Comparison of ENCODE assay signal across 16 cellular contexts in the genomic region with DNA sequence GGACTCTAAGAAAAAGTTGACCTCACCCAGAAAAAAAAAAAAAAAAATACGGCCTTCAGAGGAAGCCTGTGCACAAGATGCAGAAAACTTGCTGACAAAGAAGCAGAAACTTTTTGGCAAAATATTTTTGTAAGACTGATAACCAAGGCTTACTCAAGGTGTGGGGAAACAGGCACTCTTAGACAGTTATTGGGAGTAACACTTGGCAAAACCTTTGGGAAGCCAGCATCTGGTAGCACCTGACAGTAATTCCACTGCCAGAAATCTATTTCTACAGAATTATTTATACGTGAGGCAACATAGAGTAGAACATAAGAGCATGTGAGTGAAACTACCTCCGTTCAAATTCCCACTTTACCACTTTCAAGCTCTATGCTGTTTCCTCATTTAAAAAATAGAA. TPM values are rescaled to one million over a fixed set of nuclear protein-coding genes. Genes with fewer than 3 reads are reported as not detected.
DNase-seq lines count a peak whose midpoint lies in the region; ATAC-seq, FAIRE-seq and TF ChIP-seq lines count a peak whose summit lies in the region.
"Had no signal": no experiment of that assay in that cellular context is flagged by ENCODE, and none has a peak within 500 bp of the region (broad histone marks: within the 10 kb centered on the region; RNA-seq: fewer than 3 reads in every experiment).

No MANE protein-coding gene starts in this region.

- no peak for DNase-seq in T-helper 2 cell treated with Interferon-gamma antibody and Interleukin-4, amounts not matched to agents 5 μg/mL and 100 μg/mL, for 36 hours (ENCODE audit: low spot score)
- DNase-seq in T-helper 2 cell (no peak), GM12891 (ENCODE audit: insufficient read length, low spot score) (no peak), omental fat pad (ENCODE audit: low spot score) (no peak), NCI-H2196 treated with DMSO at 0.1 percent for 48 hours (lab: John Stamatoyannopoulos, UW; ENCODE audit: unreplicated experiment) (no peak)
- DNase-seq in activated T-helper 1 cell treated with anti-CD3 and anti-CD28 coated beads, Interleukin-12 subunit alpha, Interleukin-12 subunit beta, Interleukin-2, Interleukin-4 antibody, amounts not matched to agents 30 ng/mL and 10 ng/mL and 1 ng/mL, durations not matched to agents 14 hours and 24 hours and 36 hours (ENCODE audit: low spot score), result no peak
- DNase-seq: CD8-positive, alpha-beta memory T cell; DMS79; KG1; NCI-H1436; NCI-H2029 treated with DMSO at 0.1 percent for 48 hours; NCI-H510A treated with DMSO at 0.1 percent for 48 hours had no signal

- H3K36me3 Mint-ChIP-seq in T-helper 2 cell treated with Interferon-gamma antibody and Interleukin-4, amounts not matched to agents 5 μg/mL and 100 μg/mL, for 36 hours (ENCODE audit: low read depth), result peaks cover 32% of the 10 kb centered on the region
- peaks cover 28% of the 10 kb centered on the region for H3K36me3 Mint-ChIP-seq in activated naive CD8-positive, alpha-beta T cell
- peaks cover 50% of the 10 kb centered on the region for H3K36me3 Mint-ChIP-seq in activated T-helper 1 cell treated with anti-CD3 and anti-CD28 coated beads, Interleukin-12 subunit alpha, Interleukin-12 subunit beta, Interleukin-2, Interleukin-4 antibody, amounts not matched to agents 30 ng/mL and 10 ng/mL and 1 ng/mL, durations not matched to agents 14 hours and 24 hours and 36 hours (ENCODE audit: low read depth)

- no peak for TF ChIP-seq CTCF in omental fat pad (IDR thresholded peaks at IDR 0.05)

- peaks cover 18% of the 10 kb centered on the region for H3K4me1 Mint-ChIP-seq in T-helper 2 cell treated with Interferon-gamma antibody and Interleukin-4, amounts not matched to agents 5 μg/mL and 100 μg/mL, for 36 hours (ENCODE audit: low read depth)
- H3K4me1 Mint-ChIP-seq in activated naive CD8-positive, alpha-beta T cell (ENCODE audit: low read depth), result peaks cover 35% of the 10 kb centered on the region
- H3K4me1 Mint-ChIP-seq in activated T-helper 1 cell treated with anti-CD3 and anti-CD28 coated beads, Interleukin-12 subunit alpha, Interleukin-12 subunit beta, Interleukin-2, Interleukin-4 antibody, amounts not matched to agents 30 ng/mL and 10 ng/mL and 1 ng/mL, durations not matched to agents 14 hours and 24 hours and 36 hours (ENCODE audit: low read depth), result peaks cover 18% of the 10 kb centered on the region

- TF ChIP-seq POLR2A in GM12891 (IDR thresholded peaks at IDR 0.05; ENCODE audit: low read depth, low read length), result no peak

- no peaks in the 10 kb centered on the region for H3K9me3 Mint-ChIP-seq in T-helper 2 cell treated with Interferon-gamma antibody and Interleukin-4, amounts not matched to agents 5 μg/mL and 100 μg/mL, for 36 hours
- no peaks in the 10 kb centered on the region for H3K9me3 Mint-ChIP-seq in activated naive CD8-positive, alpha-beta T cell (ENCODE audit: low read depth)
- H3K9me3 Mint-ChIP-seq in activated T-helper 1 cell treated with anti-CD3 and anti-CD28 coated beads, Interleukin-12 subunit alpha, Interleukin-12 subunit beta, Interleukin-2, Interleukin-4 antibody, amounts not matched to agents 30 ng/mL and 10 ng/mL and 1 ng/mL, durations not matched to agents 14 hours and 24 hours and 36 hours, result no peaks in the 10 kb centered on the region
- H3K9me3 Mint-ChIP-seq: CD8-positive, alpha-beta memory T cell had no signal

- no peak overlapping the region for H3K4me3 Mint-ChIP-seq in T-helper 2 cell treated with Interferon-gamma antibody and Interleukin-4, amounts not matched to agents 5 μg/mL and 100 μg/mL, for 36 hours
- no peak overlapping the region for H3K4me3 Mint-ChIP-seq in activated naive CD8-positive, alpha-beta T cell
- no peak overlapping the region for H3K4me3 Mint-ChIP-seq in activated T-helper 1 cell treated with anti-CD3 and anti-CD28 coated beads, Interleukin-12 subunit alpha, Interleukin-12 subunit beta, Interleukin-2, Interleukin-4 antibody, amounts not matched to agents 30 ng/mL and 10 ng/mL and 1 ng/mL, durations not matched to agents 14 hours and 24 hours and 36 hours
- H3K4me3 Mint-ChIP-seq: CD8-positive, alpha-beta memory T cell had no signal

- intact Hi-C loops in activated T-helper 1 cell treated with anti-CD3 and anti-CD28 coated beads, Interleukin-12 subunit alpha, Interleukin-12 subunit beta, Interleukin-2, Interleukin-4 antibody, amounts not matched to agents 30 ng/mL and 10 ng/mL and 1 ng/mL, durations not matched to agents 14 hours and 24 hours and 36 hours (cut with micrococcal nuclease), result no loop called here

- no peak for FAIRE-seq in GM12891 (lab: Jason Lieb, UNC)
- FAIRE-seq: D721Med, H1 had no signal

- ATAC-seq in omental fat pad (ENCODE audit: low FRiP score) (peak; percentile 57), GM21528 (IDR thresholded peaks at IDR 0.05; ENCODE audit: low FRiP score, unreplicated experiment) (no peak)

- no peaks in the 10 kb centered on the region for H3K27me3 Mint-ChIP-seq in T-helper 2 cell treated with Interferon-gamma antibody and Interleukin-4, amounts not matched to agents 5 μg/mL and 100 μg/mL, for 36 hours (ENCODE audit: low read depth)
- H3K27me3 Mint-ChIP-seq in activated naive CD8-positive, alpha-beta T cell, result no peaks in the 10 kb centered on the region
- no peaks in the 10 kb centered on the region for H3K27me3 Mint-ChIP-seq in activated T-helper 1 cell treated with anti-CD3 and anti-CD28 coated beads, Interleukin-12 subunit alpha, Interleukin-12 subunit beta, Interleukin-2, Interleukin-4 antibody, amounts not matched to agents 30 ng/mL and 10 ng/mL and 1 ng/mL, durations not matched to agents 14 hours and 24 hours and 36 hours (ENCODE audit: insufficient read depth)
- H3K27me3 Mint-ChIP-seq: CD8-positive, alpha-beta memory T cell had no signal

- H3K27ac Mint-ChIP-seq in T-helper 2 cell treated with Interferon-gamma antibody and Interleukin-4, amounts not matched to agents 5 μg/mL and 100 μg/mL, for 36 hours, result peak overlapping the region; percentile 37
- H3K27ac Mint-ChIP-seq in activated naive CD8-positive, alpha-beta T cell, result peak overlapping the region; percentile 18
- H3K27ac Mint-ChIP-seq in activated T-helper 1 cell treated with anti-CD3 and anti-CD28 coated beads, Interleukin-12 subunit alpha, Interleukin-12 subunit beta, Interleukin-2, Interleukin-4 antibody, amounts not matched to agents 30 ng/mL and 10 ng/mL and 1 ng/mL, durations not matched to agents 14 hours and 24 hours and 36 hours, result no peak overlapping the region

TF ChIP-seq in GM12891, 5 proteins besides CTCF, POLR2A, EP300 and RAD21:
- no peak for TF ChIP-seq PAX5 (IDR thresholded peaks at IDR 0.05; ENCODE audit: insufficient read depth, low read length, severe bottlenecking)
- no peak for TF ChIP-seq SPI1 (IDR thresholded peaks at IDR 0.05; ENCODE audit: low read depth, low read length)
- peak; percentile 56; the same call in 1 of the 2 replicates for TF ChIP-seq POLR2AphosphoS5 (IDR thresholded peaks at IDR 0.05; ENCODE audit: low read depth, low read length)

RNA-seq across cellular contexts. Expression of a gene that starts 22.4 kb away (rescaled TPM):
- 56.0 TPM for polyA plus RNA-seq in GM12891 (2012; ENCODE audit: low read depth, missing spikeins)
- 10 to 100 TPM; 14.2 to 18.6 (median 14.9) TPM for total RNA-seq in omental fat pad
- 48.6 and 55.8 TPM in 2 replicates for total RNA-seq in activated T-helper 1 cell treated with anti-CD3 and anti-CD28 coated beads, Interleukin-12 subunit alpha, Interleukin-12 subunit beta, Interleukin-2, Interleukin-4 antibody, amounts not matched to agents 30 ng/mL and 10 ng/mL and 1 ng/mL, durations not matched to agents 14 hours and 24 hours and 36 hours

RNA-seq across cellular contexts. Expression of a gene that starts 54.2 kb away (rescaled TPM):
- 3.9 TPM for polyA plus RNA-seq in GM12891 (2012; ENCODE audit: low read depth, missing spikeins)
- 10 to 100 TPM in 2 of 4 donors, 1 to 10 TPM in 2; 4.9 to 43.3 (median 11.6) TPM for total RNA-seq in omental fat pad
- 0.29 TPM in 2 replicates for total RNA-seq in activated T-helper 1 cell treated with anti-CD3 and anti-CD28 coated beads, Interleukin-12 subunit alpha, Interleukin-12 subunit beta, Interleukin-2, Interleukin-4 antibody, amounts not matched to agents 30 ng/mL and 10 ng/mL and 1 ng/mL, durations not matched to agents 14 hours and 24 hours and 36 hours
- polyA plus RNA-seq: CD8-positive, alpha-beta memory T cell had no signal
